Comparison of ENCODE assay signal across 22 cellular contexts in the genomic region with DNA sequence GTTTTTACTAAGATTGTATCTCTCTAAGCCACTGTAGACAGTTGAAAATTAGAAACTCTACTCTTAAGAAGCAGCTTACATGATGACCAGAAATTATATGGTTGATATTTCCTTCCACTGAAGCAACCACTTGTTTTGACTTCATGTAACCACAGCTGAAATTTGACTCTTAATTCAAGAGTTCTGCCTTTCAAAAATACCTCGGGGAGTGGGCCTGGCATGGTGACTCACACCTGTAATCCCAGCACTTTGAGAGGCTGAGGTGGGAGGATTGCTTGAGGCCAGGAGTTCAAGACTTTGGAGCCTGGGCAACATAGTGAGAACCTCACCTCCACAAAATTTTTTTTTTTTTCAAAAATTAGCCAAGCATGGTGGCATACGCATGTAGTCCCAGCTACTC. TPM values are rescaled to one million over a fixed set of nuclear protein-coding genes. Genes with fewer than 3 reads are reported as not detected.
DNase-seq lines count a peak whose midpoint lies in the region; ATAC-seq lines count a peak whose summit lies in the region.
"Had no signal": no experiment of that assay in that cellular context is flagged by ENCODE, and none has a peak within 500 bp of the region (broad histone marks: within the 10 kb centered on the region; RNA-seq: fewer than 3 reads in every experiment).

No MANE protein-coding gene starts in this region.

- H3K27me3 ChIP-seq in SJCRH30 = no peaks in the 10 kb centered on the region
- H3K27me3 ChIP-seq: BLaER1 had no signal

- no peak overlapping the region for H3K27ac ChIP-seq in SJCRH30
- H3K27ac ChIP-seq: BLaER1, HL-60 had no signal

- no peaks in the 10 kb centered on the region for H3K9me3 ChIP-seq in SJCRH30 (replicated peaks)
- H3K9me3 ChIP-seq: BLaER1, SK-N-SH had no signal

- peak; percentile 37 for DNase-seq in H4 (ENCODE audit: low spot score)
- DNase-seq in LHCN-M2 (ENCODE audit: low read depth) = peak; percentile 51
- DNase-seq in SJCRH30 = peak; percentile 32 to 50
- peak; percentile 61 for DNase-seq in myocyte (ENCODE audit: low read depth)
- DNase-seq in GM19240 (ENCODE audit: insufficient read length, low spot score) = no peak
- no peak for DNase-seq in stimulated activated naive CD8-positive, alpha-beta T cell treated with anti-CD3 and anti-CD28 coated beads, Interleukin-15, Interleukin-2, amounts not matched to agents 100 U/mL and 50 U/mL, for 24 hours
- DNase-seq: CD4-positive, alpha-beta memory T cell; DMS153; HFFc6; IMR-90; Karpas-422; NCI-H1105; NCI-H187 treated with DMSO at 0.1 percent for 48 hours; SHP77; SK-N-SH had no signal

- ATAC-seq in HG03565 (IDR thresholded peaks at IDR 0.05; ENCODE audit: unreplicated experiment) (no peak), HG03457 (IDR thresholded peaks at IDR 0.05; ENCODE audit: unreplicated experiment) (no peak)
- no peak for ATAC-seq in stimulated activated naive CD8-positive, alpha-beta T cell treated with anti-CD3 and anti-CD28 coated beads, Interleukin-15, Interleukin-2, amounts not matched to agents 100 U/mL and 50 U/mL, for 24 hours

- no peak overlapping the region for H3K4me3 ChIP-seq in SJCRH30
- H3K4me3 ChIP-seq: BLaER1 had no signal

- peaks cover 22% of the 10 kb centered on the region for H3K4me1 ChIP-seq in SJCRH30
- H3K4me1 ChIP-seq: BLaER1 had no signal

- no peaks in the 10 kb centered on the region for H3K36me3 ChIP-seq in SJCRH30
- H3K36me3 ChIP-seq: BLaER1 had no signal

RNA-seq across cellular contexts. Expression of a gene that starts 4.3 kb away (rescaled TPM):
- total RNA-seq in H4 (2014; rRNA removed; shearing (Covaris generic)) = not detected in 2 replicates
- 0.11 TPM in 1 of 2 replicates, not detected in the other for total RNA-seq in LHCN-M2 (2014; rRNA removed)
- not detected for polyA plus RNA-seq in LHCN-M2 (2012)
- total RNA-seq in SJCRH30 (2014; rRNA removed; shearing (Covaris generic)) = not detected in 2 replicates
- total RNA-seq in myocyte = 8.1 and 13.6 TPM in 2 replicates
- 0.92 TPM for polyA plus RNA-seq in myocyte (2012)
- total RNA-seq: CD4-positive, alpha-beta memory T cell; H1; HFFc6; IMR-90; NCI-H460; OCI-LY7 had no signal
- polyA plus RNA-seq: CD4-positive, alpha-beta memory T cell; H1; IMR-90; SK-N-SH had no signal

RNA-seq across cellular contexts. Expression of a gene that starts 21.2 kb away (rescaled TPM):
- 0.39 and 0.62 TPM in 2 replicates for total RNA-seq in H4 (2014; rRNA removed; shearing (Covaris generic))
- total RNA-seq in LHCN-M2 (2014; rRNA removed) (4.1 and 4.6 TPM in 2 replicates), myocyte (11.3 and 17.1 TPM in 2 replicates)
- polyA plus RNA-seq in LHCN-M2 (2012) = 1.1 TPM
- 1.7 and 2.1 TPM in 2 replicates for total RNA-seq in SJCRH30 (2014; rRNA removed; shearing (Covaris generic))
- 2.3 TPM for polyA plus RNA-seq in myocyte (2012)

RNA-seq across cellular contexts. Expression of a gene that starts 25.5 kb away (rescaled TPM):
- 45.0 and 52.6 TPM in 2 replicates for total RNA-seq in H4 (2014; rRNA removed; shearing (Covaris generic))
- 68.9 and 72.8 TPM in 2 replicates for total RNA-seq in LHCN-M2 (2014; rRNA removed)
- 21.7 TPM for polyA plus RNA-seq in LHCN-M2 (2012)
- 69.4 and 74.9 TPM in 2 replicates for total RNA-seq in SJCRH30 (2014; rRNA removed; shearing (Covaris generic))
- total RNA-seq in myocyte = 57.6 and 70.7 TPM in 2 replicates
- 22.2 TPM for polyA plus RNA-seq in myocyte (2012)

Comparison
In these comparisons a context has a peak if more than half of its experiments do, and no peak if none do; other contexts are left out.
1. DNase-seq: peak in H4 (single experiment), LHCN-M2 (single experiment), SJCRH30 (2 of 2) and myocyte (single experiment); none in GM19240 (single experiment) and stimulated activated naive CD8-positive, alpha-beta T cell treated with anti-CD3 and anti-CD28 coated beads, Interleukin-15, Interleukin-2, amounts not matched to agents 100 U/mL and 50 U/mL, for 24 hours (single experiment).